ENCODE assay signal across 9 cellular contexts in genomic region chr6:36755435-36756348, GRCh38. TPM values are rescaled to one million over a fixed set of nuclear protein-coding genes. Genes with fewer than 3 reads are reported as not detected.
DNase-seq lines count a peak whose midpoint lies in the region; ATAC-seq and TF ChIP-seq lines count a peak whose summit lies in the region.
"Had no signal": no experiment of that assay in that cellular context is flagged by ENCODE, and none has a peak within 500 bp of the region (broad histone marks: within the 10 kb centered on the region; RNA-seq: fewer than 3 reads in every experiment).

No MANE protein-coding gene starts in this region.

- ATAC-seq in natural killer cell (peak; percentile 82 to 88 (median 85)), HG03520 (IDR thresholded peaks at IDR 0.05; ENCODE audit: unreplicated experiment) (no peak), GM18498 (IDR thresholded peaks at IDR 0.05; ENCODE audit: unreplicated experiment) (no peak), GM19324 (IDR thresholded peaks at IDR 0.05; ENCODE audit: low FRiP score, unreplicated experiment) (no peak)
- ATAC-seq: A549 had no signal

- no peak for TF ChIP-seq POLR2A in Peyer's patch (IDR thresholded peaks at IDR 0.05)

- peak overlapping the region; percentile 67 for H3K4me3 Mint-ChIP-seq in activated T-helper 2 cell treated with anti-CD3 and anti-CD28 coated beads, Interferon-gamma antibody, Interleukin-2, Interleukin-4, amounts not matched to agents 10 μg/mL and 5 μg/mL and 100 μg/mL, durations not matched to agents 14 hours and 24 hours and 36 hours (ENCODE audit: low read depth)
- H3K4me3 Mint-ChIP-seq in natural killer cell = peak overlapping the region; percentile 49

- no peaks in the 10 kb centered on the region for H3K9me3 ChIP-seq in Peyer's patch
- H3K9me3 ChIP-seq: A549 had no signal

- peaks cover 10 to 38% (median 29%) of the 10 kb centered on the region in 4 donors for H3K4me1 ChIP-seq in Peyer's patch

- H3K36me3 Mint-ChIP-seq in activated T-helper 2 cell treated with anti-CD3 and anti-CD28 coated beads, Interferon-gamma antibody, Interleukin-2, Interleukin-4, amounts not matched to agents 10 μg/mL and 5 μg/mL and 100 μg/mL, durations not matched to agents 14 hours and 24 hours and 36 hours (ENCODE audit: low read depth) = no peaks in the 10 kb centered on the region
- no peaks in the 10 kb centered on the region for H3K36me3 Mint-ChIP-seq in natural killer cell

- peak overlapping the region in 1 of 4 donors; percentile 18 for H3K4me3 ChIP-seq in Peyer's patch
- H3K4me3 ChIP-seq: A549 had no signal

- no peaks in the 10 kb centered on the region for H3K9me3 Mint-ChIP-seq in activated T-helper 2 cell treated with anti-CD3 and anti-CD28 coated beads, Interferon-gamma antibody, Interleukin-2, Interleukin-4, amounts not matched to agents 10 μg/mL and 5 μg/mL and 100 μg/mL, durations not matched to agents 14 hours and 24 hours and 36 hours
- no peaks in the 10 kb centered on the region for H3K9me3 Mint-ChIP-seq in natural killer cell

- no peak for TF ChIP-seq CTCF in Peyer's patch (IDR thresholded peaks at IDR 0.05)
- TF ChIP-seq CTCF in natural killer cell (IDR thresholded peaks at IDR 0.05) = no peak

- no peaks in the 10 kb centered on the region for H3K27me3 Mint-ChIP-seq in activated T-helper 2 cell treated with anti-CD3 and anti-CD28 coated beads, Interferon-gamma antibody, Interleukin-2, Interleukin-4, amounts not matched to agents 10 μg/mL and 5 μg/mL and 100 μg/mL, durations not matched to agents 14 hours and 24 hours and 36 hours (ENCODE audit: low read depth)
- peaks cover 0 to 6% of the 10 kb centered on the region in 2 donors for H3K27me3 Mint-ChIP-seq in natural killer cell (ENCODE audit: low read depth in 2 of 2)

- H3K4me1 Mint-ChIP-seq in activated T-helper 2 cell treated with anti-CD3 and anti-CD28 coated beads, Interferon-gamma antibody, Interleukin-2, Interleukin-4, amounts not matched to agents 10 μg/mL and 5 μg/mL and 100 μg/mL, durations not matched to agents 14 hours and 24 hours and 36 hours (ENCODE audit: low read depth) = peaks cover 61% of the 10 kb centered on the region
- H3K4me1 Mint-ChIP-seq in natural killer cell = peaks cover 34 to 47% of the 10 kb centered on the region in 2 donors

- intact Hi-C loops in activated T-helper 2 cell treated with anti-CD3 and anti-CD28 coated beads, Interferon-gamma antibody, Interleukin-2, Interleukin-4, amounts not matched to agents 10 μg/mL and 5 μg/mL and 100 μg/mL, durations not matched to agents 14 hours and 24 hours and 36 hours (cut with micrococcal nuclease) = loop anchor here (1.0 to 5.0 kb wide), 6 partner anchors 21 to 313 kb away; partner anchors contain the start of genes KCTD20, PXT1 and STK38
- intact Hi-C loops in natural killer cell (cut with micrococcal nuclease) = loop anchor here (5.0 kb wide), 1 partner anchor 333 kb away; no protein-coding TSS in a partner anchor

- H3K27me3 ChIP-seq in Peyer's patch = no peaks in the 10 kb centered on the region

- peak overlapping the region; percentile 78 for H3K27ac Mint-ChIP-seq in activated T-helper 2 cell treated with anti-CD3 and anti-CD28 coated beads, Interferon-gamma antibody, Interleukin-2, Interleukin-4, amounts not matched to agents 10 μg/mL and 5 μg/mL and 100 μg/mL, durations not matched to agents 14 hours and 24 hours and 36 hours
- peak overlapping the region; percentile 81 to 92 for H3K27ac Mint-ChIP-seq in natural killer cell

- H3K36me3 ChIP-seq in Peyer's patch = no peaks in the 10 kb centered on the region

- peak overlapping the region; percentile 30 to 76 (median 41) for H3K27ac ChIP-seq in Peyer's patch
- H3K27ac ChIP-seq: A549 had no signal

- DNase-seq in SIG-M5 treated with dmso at 0.1 percent for 504 hours (lab: John Stamatoyannopoulos, UW; ENCODE audit: unreplicated experiment) (peak; percentile 82), SIG-M5 (lab: John Stamatoyannopoulos, UW) (no peak), Peyer's patch (peak in 2 of 3 donors; percentile 55 to 73), natural killer cell (peak; percentile 44)
- DNase-seq in activated T-helper 2 cell treated with anti-CD3 and anti-CD28 coated beads, Interferon-gamma antibody, Interleukin-2, Interleukin-4, amounts not matched to agents 10 μg/mL and 5 μg/mL and 100 μg/mL, durations not matched to agents 14 hours and 24 hours and 36 hours (ENCODE audit: low spot score) = peak; percentile 75

RNA-seq across cellular contexts. Expression of gene RAB44, which starts 58.1 kb away (rescaled TPM):
- total RNA-seq in Peyer's patch (1 to 10 TPM in 2 of 4 donors, under 1 TPM in 2; 0.47 to 3.3 (median 0.80) TPM), natural killer cell (10 to 100 TPM in 1 of 3 donors, under 1 TPM in 2; 0.09 to 12.9 (median 0.70) TPM)
- total RNA-seq in activated T-helper 2 cell treated with anti-CD3 and anti-CD28 coated beads, Interferon-gamma antibody, Interleukin-2, Interleukin-4, amounts not matched to agents 10 μg/mL and 5 μg/mL and 100 μg/mL, durations not matched to agents 14 hours and 24 hours and 36 hours = not detected in 2 replicates

Comparison
In these comparisons a context has a peak if more than half of its experiments do, and no peak if none do; other contexts are left out.
1. ATAC-seq: peak in natural killer cell (3 of 3); none in HG03520 (single experiment), GM18498 (single experiment) and GM19324 (single experiment).